ENCODE assay signal across 8 cellular contexts in genomic region chr9:137605146-137606004, GRCh38. TPM values are rescaled to one million over a fixed set of nuclear protein-coding genes. Genes with fewer than 3 reads are reported as not detected.
DNase-seq lines count a peak whose midpoint lies in the region; ATAC-seq, FAIRE-seq and TF ChIP-seq lines count a peak whose summit lies in the region.

TSS of gene ARRDC1 (plus strand) at chr9:137605686. CDS start at chr9:137605718, 32 bp downstream.

- FAIRE-seq in frontal cortex (lab: Jason Lieb, UNC), result no peak

- peak; percentile 95 for DNase-seq in DND-41
- peak; percentile 96 for DNase-seq in GM23248
- peak; percentile 79 to 88 for DNase-seq in Kasumi-1 (lab: John Stamatoyannopoulos, UW)
- DNase-seq in SJCRH30, result peak; percentile 96 to 97
- peak; percentile 94 for DNase-seq in activated gamma-delta T cell treated with Interleukin-2 at 50 U/mL for 16 hours
- peak; percentile 97 to 98 for DNase-seq in frontal cortex (ENCODE audit: low spot score in 2 of 2)
- peak; percentile 70 for DNase-seq in stromal cell of bone marrow (ENCODE audit: low read depth)

- in situ Hi-C loops in GM23248 (cut with MboI), result no loop called here

- H3F3A ChIP-seq in GM23248 (ENCODE audit: insufficient read depth), result no peaks in the 10 kb centered on the region

- no peak for TF ChIP-seq CTCF in DND-41 (IDR thresholded peaks at IDR 0.05; ENCODE audit: borderline replicate concordance, extremely low read depth, low read length, poor library complexity, severe bottlenecking)

- peaks cover 18% of the 10 kb centered on the region for H4K20me1 ChIP-seq in DND-41 (ENCODE audit: insufficient read depth, low read length)
- H4K20me1 ChIP-seq in GM23248 (ENCODE audit: insufficient read depth), result no peaks in the 10 kb centered on the region

- no peaks in the 10 kb centered on the region for H3K9me3 ChIP-seq in DND-41 (ENCODE audit: insufficient read depth, low read length, severe bottlenecking)
- no peaks in the 10 kb centered on the region for H3K9me3 ChIP-seq in GM23248 (ENCODE audit: low read depth)
- H3K9me3 ChIP-seq in SJCRH30 (replicated peaks), result no peaks in the 10 kb centered on the region
- H3K9me3 ChIP-seq in neuron (ENCODE audit: low read length), result no peaks in the 10 kb centered on the region

- ATAC-seq in DND-41 (ENCODE audit: insufficient read depth, low read depth), result peak; percentile 95

- H2AFZ ChIP-seq in DND-41 (ENCODE audit: low read depth, low read length) (peak within 1 kb of the TSS; percentile 68), GM23248 (peak within 1 kb of the TSS; percentile 73), neuron (ENCODE audit: low read depth, low read length) (peak within 1 kb of the TSS; percentile 73)

- H3K9ac ChIP-seq in DND-41 (ENCODE audit: low read depth, low read length) (peak within 1 kb of the TSS; percentile 83), GM23248 (peak within 1 kb of the TSS; percentile 70)

- H3K4me2 ChIP-seq in DND-41 (ENCODE audit: insufficient read depth, low read length) (peak within 1 kb of the TSS; percentile 98), GM23248 (ENCODE audit: unreplicated experiment) (peak within 1 kb of the TSS; percentile 55)

- H3K4me1 ChIP-seq in DND-41 (ENCODE audit: insufficient read depth, low read length) (peaks cover 21% of the 10 kb centered on the region), GM23248 (ENCODE audit: insufficient read depth) (peaks cover 9% of the 10 kb centered on the region; the same call in 1 of the 2 replicates), SJCRH30 (no peaks in the 10 kb centered on the region), neuron (ENCODE audit: insufficient read depth, low read length) (peaks cover 16% of the 10 kb centered on the region)

- H3K4me3 ChIP-seq in DND-41 (ENCODE audit: low read depth in 1 of 2, low read length in 2 of 2) (peak within 1 kb of the TSS; percentile 57 to 80), GM23248 (peak within 1 kb of the TSS; percentile 78), SJCRH30 (peak within 1 kb of the TSS; percentile 67), neuron (ENCODE audit: low read length) (peak within 1 kb of the TSS; percentile 86)

- H3K27me3 ChIP-seq in DND-41 (ENCODE audit: insufficient read depth, low read length, poor library complexity), result no peaks in the 10 kb centered on the region
- no peaks in the 10 kb centered on the region for H3K27me3 ChIP-seq in GM23248 (replicated peaks; ENCODE audit: insufficient read depth)
- peaks cover 28% of the 10 kb centered on the region for H3K27me3 ChIP-seq in SJCRH30
- H3K27me3 ChIP-seq in neuron (ENCODE audit: insufficient read depth, low read length), result no peaks in the 10 kb centered on the region

- peaks cover 22% of the 10 kb centered on the region for H3K79me2 ChIP-seq in DND-41 (ENCODE audit: insufficient read depth, low read length)
- H3K79me2 ChIP-seq in GM23248 (ENCODE audit: insufficient read depth), result peaks cover 15% of the 10 kb centered on the region; the same call in 1 of the 2 replicates

- H3K36me3 ChIP-seq in DND-41 (ENCODE audit: insufficient read depth, low read length) (0 out of 2 replicates have a peak, but pooled peaks cover 2% of the 10 kb centered on the region), GM23248 (ENCODE audit: low read depth) (no peaks in the 10 kb centered on the region), SJCRH30 (no peaks in the 10 kb centered on the region), neuron (ENCODE audit: insufficient read depth, low read length) (no peaks in the 10 kb centered on the region)

- WGBS in GM23248 (ENCODE audit: low coverage in 1 of 2, low lambda C conversion rate in 2 of 2, missing lambda C conversion rate in 2 of 2), 2 experiments, result 1% methylated on average over 32 to 65 of the region's 109 CpGs

- peak within 1 kb of the TSS; percentile 74 for H3K27ac ChIP-seq in DND-41 (ENCODE audit: low read length)
- H3K27ac ChIP-seq in GM23248, result no peak within 1 kb of the TSS
- no peak within 1 kb of the TSS for H3K27ac ChIP-seq in SJCRH30

- no peaks in the 10 kb centered on the region for H3K9me2 ChIP-seq in GM23248 (ENCODE audit: insufficient read depth)

RNA-seq across cellular contexts. Expression of gene ARRDC1, which starts in this region (rescaled TPM):
- total RNA-seq in GM23248 (2014; rRNA removed; shearing (Covaris generic)), result 26.9 and 37.1 TPM in 2 replicates
- 21.0 and 22.0 TPM in 2 replicates for polyA plus RNA-seq in GM23248 (2016; fragmentation: Nextera tagmentation; extraction: Ambion mirVana)
- 4.5 and 5.4 TPM in 2 replicates for total RNA-seq in SJCRH30 (2014; rRNA removed; shearing (Covaris generic))
- 13.0 TPM for total RNA-seq in frontal cortex
